In genomic region chr3:128693696-128694095, GRCh38 we compare ENCODE assay signal across 2 cellular contexts.
TF ChIP-seq lines count a peak whose summit lies in the region.

No MANE protein-coding gene starts in this region.

TF ChIP-seq in HepG2, 621 proteins besides CTCF, POLR2A, EP300 and RAD21:
- TF ChIP-seq ZNF652 (CRISPR knock-in tag; IDR thresholded peaks at IDR 0.05; ENCODE audit: borderline replicate concordance, low read depth): no peak
- TF ChIP-seq CREBL2 (CRISPR knock-in tag; IDR thresholded peaks at IDR 0.05; ENCODE audit: borderline replicate concordance): no peak
- peak; percentile 33; the same call in 1 of the 2 replicates for TF ChIP-seq SOX5 (CRISPR knock-in tag; IDR thresholded peaks at IDR 0.05; ENCODE audit: borderline replicate concordance)

TF ChIP-seq in H1, 55 proteins besides CTCF, POLR2A, EP300 and RAD21:
- no peak for TF ChIP-seq BRCA1 (IDR thresholded peaks at IDR 0.05; ENCODE audit: low read depth, low read length)
